ENCODE assay signal across 8 cellular contexts in the genomic region with DNA sequence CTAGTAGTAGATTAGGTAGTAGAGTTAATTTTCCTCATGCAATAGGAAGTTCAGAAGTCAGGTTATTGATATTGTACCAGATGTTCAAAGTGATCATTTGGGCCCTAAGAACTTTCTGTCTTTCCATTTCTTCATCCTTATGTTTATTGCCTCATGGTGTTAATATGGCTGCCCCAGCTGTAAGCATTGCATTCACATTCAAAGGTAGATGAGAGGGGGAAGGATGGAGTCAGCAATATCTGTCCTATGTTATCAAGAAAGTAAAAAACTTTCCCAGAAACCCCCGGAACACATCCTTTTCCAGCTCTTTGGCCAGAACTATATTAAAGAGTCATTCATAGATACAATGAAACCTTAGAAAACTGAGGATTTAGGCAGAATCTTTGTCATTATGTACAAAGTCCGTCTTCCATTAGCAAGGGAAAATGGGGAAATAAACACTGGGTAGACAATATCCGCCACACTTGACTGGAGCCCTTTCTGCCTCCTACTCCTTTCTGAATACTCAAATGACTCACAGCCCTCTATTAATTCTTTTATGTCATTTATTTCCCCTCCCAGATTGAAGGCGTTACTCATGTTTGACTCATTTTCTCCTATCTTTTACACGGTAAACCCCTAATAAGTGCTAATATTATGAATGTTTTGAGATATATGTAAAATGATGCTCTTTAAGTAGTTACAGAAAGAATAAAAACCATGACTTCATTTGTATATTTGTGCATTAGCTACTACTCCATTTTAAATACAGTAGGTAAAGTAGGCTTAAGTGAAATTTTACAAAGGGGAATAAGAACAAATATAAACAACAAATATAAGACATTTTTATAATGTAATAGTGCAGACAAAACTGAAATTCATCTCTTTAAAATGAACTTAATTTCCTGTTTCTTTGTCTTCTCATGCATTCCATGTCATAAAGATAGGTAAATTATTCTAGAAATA.
DNase-seq lines count a peak whose midpoint lies in the region; ATAC-seq and TF ChIP-seq lines count a peak whose summit lies in the region.

No MANE protein-coding gene starts in this region.

- no peak overlapping the region for H3K27ac Mint-ChIP-seq in activated CD4-positive, alpha-beta T cell treated with anti-CD3 and anti-CD28 coated beads, Interleukin-2, amount 10 ng/mL, durations not matched to agents 24 days and 14 days

- peak; percentile 72 for ATAC-seq in GM18499 (IDR thresholded peaks at IDR 0.05; ENCODE audit: insufficient read depth, unreplicated experiment)
- peak; percentile 76 for ATAC-seq in GM21717 (IDR thresholded peaks at IDR 0.05; ENCODE audit: unreplicated experiment)
- peak; percentile 83 for ATAC-seq in HG03558 (IDR thresholded peaks at IDR 0.05; ENCODE audit: extremely low read depth, unreplicated experiment)

- no peak overlapping the region for H3K4me3 ChIP-seq in fibroblast of the aortic adventitia (ENCODE audit: low read depth, low read length)

- H3K36me3 Mint-ChIP-seq in activated CD4-positive, alpha-beta T cell treated with anti-CD3 and anti-CD28 coated beads, Interleukin-2, amount 10 ng/mL, durations not matched to agents 24 days and 14 days (ENCODE audit: low read depth) = no peaks in the 10 kb centered on the region

- no peaks in the 10 kb centered on the region for H3K4me1 Mint-ChIP-seq in activated CD4-positive, alpha-beta T cell treated with anti-CD3 and anti-CD28 coated beads, Interleukin-2, amount 10 ng/mL, durations not matched to agents 24 days and 14 days

- no peaks in the 10 kb centered on the region for H3K9me3 Mint-ChIP-seq in activated CD4-positive, alpha-beta T cell treated with anti-CD3 and anti-CD28 coated beads, Interleukin-2, amount 10 ng/mL, durations not matched to agents 24 days and 14 days

- TF ChIP-seq CTCF in fibroblast of the aortic adventitia (IDR thresholded peaks at IDR 0.05; ENCODE audit: insufficient read depth, low read length) = no peak

- no peaks in the 10 kb centered on the region for H3K27me3 Mint-ChIP-seq in activated CD4-positive, alpha-beta T cell treated with anti-CD3 and anti-CD28 coated beads, Interleukin-2, amount 10 ng/mL, durations not matched to agents 24 days and 14 days

- no peak overlapping the region for H3K4me3 Mint-ChIP-seq in activated CD4-positive, alpha-beta T cell treated with anti-CD3 and anti-CD28 coated beads, Interleukin-2, amount 10 ng/mL, durations not matched to agents 24 days and 14 days

- intact Hi-C loops in activated CD4-positive, alpha-beta T cell treated with anti-CD3 and anti-CD28 coated beads, Interleukin-2, amount 10 ng/mL, durations not matched to agents 24 days and 14 days (cut with micrococcal nuclease) = loop anchor here (5.0 kb wide), 1 partner anchor 46 kb away; no protein-coding TSS in a partner anchor

- peak; percentile 38 for DNase-seq in fibroblast of the aortic adventitia (ENCODE audit: low read depth)
- no peak for DNase-seq in activated CD4-positive, alpha-beta T cell treated with anti-CD3 and anti-CD28 coated beads, Interleukin-2, amount 10 ng/mL, durations not matched to agents 24 days and 14 days
- no peak for DNase-seq in activated effector memory CD4-positive, alpha-beta T cell treated with anti-CD3 and anti-CD28 coated beads, Interleukin-2, amount 50 U/mL, for 16 hours
- DNase-seq in HUDEP-2 (lab: John Stamatoyannopoulos, UW; ENCODE audit: unreplicated experiment in 76 of 76) = no peak
- DNase-seq in RPMI8226 = no peak
